Comparison of ENCODE assay signal across 8 cellular contexts in the genomic region with DNA sequence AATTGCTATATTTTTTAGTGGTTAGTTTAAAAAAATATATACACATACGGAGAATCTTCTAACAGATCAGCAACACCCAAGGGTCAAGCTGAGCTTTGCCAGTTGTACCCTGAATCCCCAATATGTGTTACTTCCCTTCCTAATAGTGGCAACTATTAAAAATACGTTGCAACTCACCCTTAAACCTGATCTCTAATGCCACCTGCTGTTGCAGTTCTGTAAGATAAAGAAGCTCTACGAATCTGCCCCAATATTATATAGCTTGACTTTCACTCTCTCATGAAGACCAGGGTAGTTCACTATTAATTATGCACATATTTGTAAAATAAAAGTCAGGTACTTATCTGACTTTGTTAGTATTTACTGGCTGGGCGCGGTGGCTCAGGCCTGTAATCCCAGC. TPM values are rescaled to one million over a fixed set of nuclear protein-coding genes. Genes with fewer than 3 reads are reported as not detected.
A peak's percentile ranks its signal among the peaks of the same experiment; 100 is the strongest.
DNase-seq lines count a peak whose midpoint lies in the region; ATAC-seq, FAIRE-seq and TF ChIP-seq lines count a peak whose summit lies in the region.

No MANE protein-coding gene starts in this region.

- no peak for ATAC-seq in GM19463 (IDR thresholded peaks at IDR 0.05; ENCODE audit: unreplicated experiment)

- no peak overlapping the region for H2AFZ ChIP-seq in PC-9

- CTCF ChIA-PET in PC-9 (lab: Charles Lee), result interaction anchor here (1.0 kb wide), 1 partner anchor 253 kb away, joined by 5 read pairs; no protein-coding TSS in a partner anchor

- peaks cover 20% of the 10 kb centered on the region for H4K20me1 ChIP-seq in PC-9 (ENCODE audit: insufficient read depth)

- H3K36me3 ChIP-seq in PC-9 (ENCODE audit: low read depth) (no peaks in the 10 kb centered on the region), small intestine (ENCODE audit: control insufficient read depth in 2 of 2, insufficient read depth in 2 of 2, low read length in 2 of 2) (no peaks in the 10 kb centered on the region)

- peak; percentile 25 for TF ChIP-seq CTCF in GM12865 (IDR thresholded peaks at IDR 0.05; ENCODE audit: insufficient read depth, low read depth, low read length, missing control alignments)
- TF ChIP-seq CTCF in PC-9 (conservative IDR thresholded peaks at IDR 0.05), result peak; percentile 50; the same call in 1 of the 2 replicates
- TF ChIP-seq CTCF in fibroblast of pulmonary artery (IDR thresholded peaks at IDR 0.05; ENCODE audit: low read length, missing control alignments), result peak; percentile 43

- WGBS in small intestine, 3 donors, result 40 to 58% (median 48%) methylated on average over 5 of the region's 5 CpGs

- H3K27ac ChIP-seq in PC-9 (no peak overlapping the region), small intestine (ENCODE audit: low read depth in 1 of 2, low read length in 1 of 2) (no peak overlapping the region)

- no peaks in the 10 kb centered on the region for H3K9me2 ChIP-seq in PC-9 (ENCODE audit: insufficient read depth)

- H3K4me3 ChIP-seq in GM12865 (ENCODE audit: low read depth, low read length) (no peak overlapping the region), PC-9 (no peak overlapping the region), fibroblast of pulmonary artery (replicated peaks; ENCODE audit: low read depth, low read length) (no peak overlapping the region), small intestine (ENCODE audit: low read depth in 1 of 2, low read length in 2 of 2) (no peak overlapping the region)

- H3K79me2 ChIP-seq in PC-9 (ENCODE audit: low read depth), result peaks cover 54% of the 10 kb centered on the region

- BruUV-seq in PC-9 (replicated peaks; lab: Mats Ljungman, UMichigan), result no TSS peak

- intact Hi-C loops in PC-9 (cut with micrococcal nuclease; ENCODE audit: unreplicated experiment), result loop anchor here (10.0 kb wide), 1 partner anchor 249 kb away; a partner anchor contains a TSS

- no peaks in the 10 kb centered on the region for H3K27me3 ChIP-seq in PC-9 (ENCODE audit: insufficient read depth, low read depth)
- H3K27me3 ChIP-seq in small intestine (ENCODE audit: control insufficient read depth in 2 of 2, insufficient read depth in 2 of 2, low read length in 2 of 2), result no peaks in the 10 kb centered on the region

- H3K4me2 ChIP-seq in PC-9, result no peak overlapping the region

- H3F3A ChIP-seq in PC-9 (ENCODE audit: insufficient read depth, low read depth), result peaks cover 5% of the 10 kb centered on the region

- peak; percentile 40 for DNase-seq in A172 (ENCODE audit: low spot score)
- peak; percentile 63 for DNase-seq in GM12865 (ENCODE audit: low read depth)
- DNase-seq in PC-9, result peak in 1 of 2 experiments; percentile 37
- DNase-seq in fibroblast of pulmonary artery (ENCODE audit: low read depth), result peak; percentile 61
- peak; percentile 39 for DNase-seq in small intestine
- DNase-seq in SKM-1 (lab: John Stamatoyannopoulos, UW; ENCODE audit: unreplicated experiment), result no peak
- DNase-seq in stimulated activated CD4-positive, alpha-beta T cell treated with anti-CD3 and anti-CD28 coated beads, Interleukin-4, amount 100 ng/mL, for 1 hour, result no peak

- POLR2A ChIA-PET in PC-9 (lab: Charles Lee; ENCODE audit: unreplicated experiment), result no interaction called here

- H3K4me1 ChIP-seq in PC-9 (replicated peaks; ENCODE audit: insufficient read depth) (no peaks in the 10 kb centered on the region), small intestine (ENCODE audit: control insufficient read depth in 2 of 2, insufficient read depth in 1 of 2, low read depth in 1 of 2, low read length in 1 of 2) (peaks cover 0 to 8% of the 10 kb centered on the region in 2 donors)

- no peak for FAIRE-seq in small intestine (lab: Jason Lieb, UNC)

- H3K9me3 ChIP-seq in PC-9 (ENCODE audit: insufficient read depth, low read depth) (no peaks in the 10 kb centered on the region), small intestine (ENCODE audit: control insufficient read depth, low read depth) (no peaks in the 10 kb centered on the region)

RNA-seq across cellular contexts. Expression of a gene that starts 58.4 kb away (rescaled TPM):
- total RNA-seq in A172 (2014; rRNA removed; shearing (Covaris generic)), result 20.1 and 26.8 TPM in 2 replicates
- total RNA-seq in PC-9 (2021), result 29.4 and 36.0 TPM in 2 replicates
- 1 to 10 TPM; 3.5 to 8.6 (median 4.5) TPM for polyA plus RNA-seq in small intestine

Comparison
In these comparisons a context has a peak if more than half of its experiments do, and no peak if none do; other contexts are left out.
1. DNase-seq: peak in A172 (single experiment), GM12865 (single experiment), fibroblast of pulmonary artery (single experiment) and small intestine (single experiment); none in SKM-1 (single experiment) and stimulated activated CD4-positive, alpha-beta T cell treated with anti-CD3 and anti-CD28 coated beads, Interleukin-4, amount 100 ng/mL, for 1 hour (single experiment).
2. Peak in every context shown above with its lines, with median percentiles within 50 percentile points of each other: CTCF ChIP-seq.